In the genomic region with DNA sequence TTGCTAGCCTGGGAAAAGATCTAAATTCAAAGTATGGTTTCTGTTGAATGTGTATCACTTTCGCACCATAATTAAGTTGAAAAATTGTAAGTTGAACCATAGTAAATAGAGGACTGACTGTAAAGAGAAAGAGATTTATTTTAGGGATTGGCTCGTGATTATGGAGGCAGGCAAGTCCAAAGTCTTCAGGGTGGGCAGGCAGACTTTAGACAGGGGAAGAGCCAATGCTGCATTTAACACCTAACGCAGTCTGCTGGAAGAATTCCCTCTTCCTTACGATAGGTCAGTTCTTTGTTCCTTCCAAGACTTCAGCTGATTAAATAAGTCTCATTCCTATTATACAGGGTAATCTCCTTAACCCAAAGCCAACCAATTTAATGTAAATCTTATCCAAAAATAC, we compare ENCODE assay signal across 34 cellular contexts. TPM values are rescaled to one million over a fixed set of nuclear protein-coding genes. Genes with fewer than 3 reads are reported as not detected.
"Had no signal": no experiment of that assay in that cellular context is flagged by ENCODE, and none has a peak within 500 bp of the region (broad histone marks: within the 10 kb centered on the region; RNA-seq: fewer than 3 reads in every experiment).

No MANE protein-coding gene starts in this region.

- H3K4me1 ChIP-seq: adrenal gland, body of pancreas, breast epithelium, SJCRH30 had no signal

- H3K27me3 ChIP-seq: adrenal gland, body of pancreas, breast epithelium, SJCRH30 had no signal

- DNase-seq: activated CD4-positive, alpha-beta T cell treated with anti-CD3 and anti-CD28 coated beads, Interleukin-2, amount 10 ng/mL, durations not matched to agents 24 days and 14 days; activated CD4-positive, alpha-beta T cell treated with anti-CD3 and anti-CD28 coated beads, Interleukin-2, amount 50 U/mL, for 4 hours; activated CD8-positive, alpha-beta T cell treated with anti-CD3 and anti-CD28 coated beads for 36 hours; activated effector memory CD4-positive, alpha-beta T cell treated with anti-CD3 and anti-CD28 coated beads, Interleukin-2, amount 50 U/mL, for 16 hours; activated naive CD4-positive, alpha-beta T cell treated with Interleukin-2 at 50 U/mL for 16 hours; activated T-cell treated with anti-CD3 and anti-CD28 coated beads, Interleukin-2, amount 50 U/mL, for 1 hour; activated T-cell treated with anti-CD3 and anti-CD28 coated beads, Interleukin-2, amount 50 U/mL, for 72 hours; adrenal gland; body of pancreas; NCI-H1105; NCI-H1417 treated with DMSO at 0.1 percent for 48 hours; NCI-H187 treated with DMSO at 0.1 percent for 48 hours; NCI-H2081; NCI-H2171 treated with DMSO at 0.1 percent for 48 hours; NCI-H2227 treated with DMSO at 0.1 percent for 48 hours; NCI-H446; NCI-H510A treated with DMSO at 0.1 percent for 48 hours; NCI-H526 treated with DMSO at 0.1 percent for 48 hours; NCI-H774; SHP77; SJCRH30; T1000 had no signal

- ATAC-seq: activated CD8-positive, alpha-beta T cell treated with anti-CD3 and anti-CD28 coated beads for 36 hours; activated T-cell treated with anti-CD3 and anti-CD28 coated beads, Interleukin-2, amount 50 U/mL, for 72 hours; activated T-helper 17 cell treated with anti-CD3 and anti-CD28 coated beads, Interleukin-2, amount 50 U/mL, for 72 hours; body of pancreas; K562; Panc1 had no signal

- H3K36me3 ChIP-seq: adrenal gland, breast epithelium, SJCRH30 had no signal

- H3K4me3 ChIP-seq: adrenal gland, body of pancreas, breast epithelium, K562, SJCRH30, SK-N-MC had no signal

- H3K9me3 ChIP-seq: adrenal gland, body of pancreas, breast epithelium, SJCRH30 had no signal

- H3K27ac ChIP-seq: adrenal gland, body of pancreas, breast epithelium, SJCRH30, SK-N-MC had no signal

- FAIRE-seq: astrocyte, K562 had no signal

RNA-seq across cellular contexts. Expression of a gene that starts 15.8 kb away (rescaled TPM):
- total RNA-seq: activated CD4-positive, alpha-beta T cell treated with anti-CD3 and anti-CD28 coated beads, Interleukin-2, amount 10 ng/mL, durations not matched to agents 24 days and 14 days; activated CD8-positive, alpha-beta memory T cell treated with anti-CD3 and anti-CD28 coated beads for 36 hours; activated CD8-positive, alpha-beta T cell treated with anti-CD3 and anti-CD28 coated beads for 36 hours; activated T-cell treated with anti-CD3 and anti-CD28 coated beads, Interleukin-2, amount 50 U/mL, for 72 hours; activated T-helper 17 cell treated with anti-CD3 and anti-CD28 coated beads, Interleukin-2, amount 50 U/mL, for 72 hours; adrenal gland; astrocyte; body of pancreas; breast epithelium; cardiac septum; K562; M059J; RPMI7951; SJCRH30; T-helper 1 cell treated with Interleukin-12 subunit alpha and Interleukin-12 subunit beta and Interleukin-4 antibody, amounts not matched to agents 30 ng/mL and 1 ng/mL, for 36 hours; T-helper 2 cell treated with Interferon-gamma antibody and Interleukin-4, amounts not matched to agents 100 ng/mL and 5 ng/mL, for 36 hours had no signal
- polyA plus RNA-seq: adrenal gland, K562 had no signal

RNA-seq across cellular contexts. Expression of a gene that starts 34.4 kb away (rescaled TPM):
- total RNA-seq: activated CD4-positive, alpha-beta T cell treated with anti-CD3 and anti-CD28 coated beads, Interleukin-2, amount 10 ng/mL, durations not matched to agents 24 days and 14 days; activated CD8-positive, alpha-beta memory T cell treated with anti-CD3 and anti-CD28 coated beads for 36 hours; activated CD8-positive, alpha-beta T cell treated with anti-CD3 and anti-CD28 coated beads for 36 hours; activated T-cell treated with anti-CD3 and anti-CD28 coated beads, Interleukin-2, amount 50 U/mL, for 72 hours; astrocyte; body of pancreas; cardiac septum; RPMI7951; SJCRH30; T-helper 1 cell treated with Interleukin-12 subunit alpha and Interleukin-12 subunit beta and Interleukin-4 antibody, amounts not matched to agents 30 ng/mL and 1 ng/mL, for 36 hours; T-helper 2 cell treated with Interferon-gamma antibody and Interleukin-4, amounts not matched to agents 100 ng/mL and 5 ng/mL, for 36 hours had no signal
